Comparison of ENCODE assay signal across 8 cellular contexts in the genomic region with DNA sequence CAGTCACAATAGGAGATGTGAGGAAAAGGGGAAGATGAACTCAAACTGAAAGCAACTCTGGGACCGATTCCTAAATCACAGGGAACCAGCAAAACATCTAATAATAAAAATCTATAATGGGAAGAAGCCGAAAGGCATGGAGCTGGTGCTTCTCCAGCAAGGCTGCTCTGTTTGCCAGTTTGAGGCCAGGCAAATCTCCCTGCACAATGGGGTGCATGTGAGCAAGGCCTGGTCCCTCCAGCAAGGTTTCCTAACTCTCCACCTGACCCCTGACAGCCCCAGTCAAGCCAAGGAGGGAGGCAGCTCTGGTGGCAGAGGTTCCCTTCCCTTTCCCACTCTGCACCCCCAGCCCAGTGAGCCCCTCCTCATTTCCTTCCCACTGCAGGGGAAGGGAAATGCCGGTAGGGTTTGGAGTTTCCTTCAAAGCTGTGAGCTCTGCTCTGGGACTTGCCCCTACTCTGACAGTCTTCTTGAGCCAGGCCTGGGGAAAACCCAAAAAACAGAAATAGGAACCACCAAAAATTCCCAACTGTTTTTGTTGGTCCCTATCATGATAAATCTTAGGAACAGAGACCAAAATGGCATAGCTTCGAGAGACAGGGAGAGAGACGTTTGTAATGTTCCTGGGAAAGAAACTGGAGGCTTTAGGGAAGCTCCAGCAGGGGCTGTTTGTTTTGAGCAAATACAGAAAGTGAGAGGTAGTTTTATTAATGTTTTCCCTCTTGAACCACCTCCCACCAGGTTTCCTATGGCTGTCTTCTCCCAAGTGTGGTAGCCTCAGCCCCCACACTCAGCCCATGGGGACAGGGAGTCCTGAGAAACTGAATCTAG. TPM values are rescaled to one million over a fixed set of nuclear protein-coding genes. Genes with fewer than 3 reads are reported as not detected.
DNase-seq lines count a peak whose midpoint lies in the region; ATAC-seq and TF ChIP-seq lines count a peak whose summit lies in the region.

No MANE protein-coding gene starts in this region.

- H3K27me3 ChIP-seq in A673 (replicated peaks; ENCODE audit: insufficient read depth, low read depth, low read length, poor library complexity) (no peaks in the 10 kb centered on the region), HUES6 (ENCODE audit: control insufficient read depth, insufficient read depth, low read length) (no peaks in the 10 kb centered on the region)
- H3K27me3 ChIP-seq in naive thymus-derived CD4-positive, alpha-beta T cell (ENCODE audit: control insufficient read depth in 2 of 2, insufficient read depth in 2 of 2, low read length in 2 of 2): no peaks in the 10 kb centered on the region

- peak overlapping the region; percentile 30 to 85 (median 74) for H3K4me3 Mint-ChIP-seq in naive thymus-derived CD4-positive, alpha-beta T cell

- no peak for ATAC-seq in naive thymus-derived CD4-positive, alpha-beta T cell
- no peak for ATAC-seq in GM21825 (IDR thresholded peaks at IDR 0.05; ENCODE audit: unreplicated experiment)

- POLR2A ChIA-PET in A673 (lab: Charles Lee; ENCODE audit: low non-redundant PET): no interaction called here
- POLR2A ChIA-PET in naive thymus-derived CD4-positive, alpha-beta T cell (lab: Charles Lee): interaction anchor here (0.9 to 10.5 kb wide), 9 partner anchors 11 to 69 kb away, joined by 3 to 131 read pairs (median 8); partner anchors contain the start of genes FMNL3 and TMBIM6

- H3K4me1 ChIP-seq in A673 (ENCODE audit: insufficient read depth, low read length, poor library complexity, severe bottlenecking) (peaks cover 13% of the 10 kb centered on the region), HUES6 (ENCODE audit: control insufficient read depth, insufficient read depth, low read length) (peaks cover 31% of the 10 kb centered on the region)
- H3K4me1 ChIP-seq in naive thymus-derived CD4-positive, alpha-beta T cell (ENCODE audit: control insufficient read depth in 2 of 2, insufficient read depth in 2 of 2, low read length in 2 of 2): peaks cover 39 to 76% of the 10 kb centered on the region in 2 donors

- intact Hi-C loops in A673 (cut with micrococcal nuclease; ENCODE audit: unreplicated experiment): no loop called here
- intact Hi-C loops in naive thymus-derived CD4-positive, alpha-beta T cell (cut with micrococcal nuclease): no loop called here

- H3K4me3 ChIP-seq in A673 (ENCODE audit: low read depth, low read length, poor library complexity, severe bottlenecking) (no peak overlapping the region), HUES6 (ENCODE audit: low read depth, low read length) (no peak overlapping the region)
- peak overlapping the region; percentile 21 for H3K4me3 ChIP-seq in naive thymus-derived CD4-positive, alpha-beta T cell (ENCODE audit: low read length)

- peaks cover 0 to 9% (median 7%) of the 10 kb centered on the region in 5 donors for H3K36me3 Mint-ChIP-seq in naive thymus-derived CD4-positive, alpha-beta T cell

- H3K27ac Mint-ChIP-seq in naive thymus-derived CD4-positive, alpha-beta T cell: peak overlapping the region; percentile 91 to 99 (median 97)

- H3K36me3 ChIP-seq in A673 (ENCODE audit: insufficient read depth, low read length, poor library complexity, severe bottlenecking) (no peaks in the 10 kb centered on the region), HUES6 (ENCODE audit: control insufficient read depth, insufficient read depth, low read length) (no peaks in the 10 kb centered on the region)
- H3K36me3 ChIP-seq in naive thymus-derived CD4-positive, alpha-beta T cell (ENCODE audit: control insufficient read depth in 2 of 3, insufficient read depth in 3 of 3, low read length in 3 of 3): no peaks in the 10 kb centered on the region

- peak overlapping the region; percentile 61 for H3K27ac ChIP-seq in A673 (ENCODE audit: low read depth, low read length, poor library complexity, severe bottlenecking)
- H3K27ac ChIP-seq in HUES6 (ENCODE audit: low read depth, low read length): 0 out of 2 replicates have a peak overlapping the region, but pooled peaks have one; percentile 37
- H3K27ac ChIP-seq in cingulate gyrus (ENCODE audit: low read depth, low read length): peak overlapping the region; percentile 99
- peak overlapping the region; percentile 85 for H3K27ac ChIP-seq in naive thymus-derived CD4-positive, alpha-beta T cell (ENCODE audit: low read depth, low read length)

- H3K9me3 ChIP-seq in A673 (ENCODE audit: low read depth, low read length, poor library complexity, severe bottlenecking) (no peaks in the 10 kb centered on the region), HUES6 (ENCODE audit: control insufficient read depth, insufficient read depth, low read depth, low read length) (no peaks in the 10 kb centered on the region)
- no peaks in the 10 kb centered on the region for H3K9me3 ChIP-seq in naive thymus-derived CD4-positive, alpha-beta T cell (ENCODE audit: control insufficient read depth in 2 of 3, low read length in 3 of 3)

- CTCF ChIA-PET in A673 (lab: Charles Lee): no interaction called here
- CTCF ChIA-PET in naive thymus-derived CD4-positive, alpha-beta T cell (lab: Charles Lee): interaction anchor here (1.0 to 4.4 kb wide), 4 partner anchors 9 to 167 kb away, joined by 3 to 48 read pairs (median 13); partner anchors contain the start of gene FMNL3

- H3K27me3 Mint-ChIP-seq in naive thymus-derived CD4-positive, alpha-beta T cell: no peaks in the 10 kb centered on the region

- H3K9ac ChIP-seq in HUES6 (ENCODE audit: low read length): peak overlapping the region; percentile 2

- peaks cover 67 to 100% (median 99%) of the 10 kb centered on the region in 7 donors for H3K4me1 Mint-ChIP-seq in naive thymus-derived CD4-positive, alpha-beta T cell

- BruUV-seq in A673 (replicated peaks; lab: Mats Ljungman, UMichigan): no TSS peak

- no peaks in the 10 kb centered on the region for H3K9me3 Mint-ChIP-seq in naive thymus-derived CD4-positive, alpha-beta T cell

- DNase-seq in A673 (ENCODE audit: low spot score): no peak
- no peak for DNase-seq in naive thymus-derived CD4-positive, alpha-beta T cell
- no peak for DNase-seq in SIG-M5 treated with dmso at 0.1 percent for 504 hours (lab: John Stamatoyannopoulos, UW; ENCODE audit: unreplicated experiment)
- DNase-seq in mesenteric fat pad (ENCODE audit: low spot score): no peak
- DNase-seq in GM20000 (ENCODE audit: low spot score): no peak

- TF ChIP-seq CTCF in A673 (conservative IDR thresholded peaks at IDR 0.05; ENCODE audit: low read depth, low read length) (no peak), GM20000 (IDR thresholded peaks at IDR 0.05; ENCODE audit: extremely low read depth, missing control alignments) (no peak)

RNA-seq across cellular contexts. Expression of gene FMNL3, which starts 34.6 kb away (rescaled TPM):
- total RNA-seq in A673 (2021): 22.0 and 27.7 TPM in 2 replicates
- 10 to 100 TPM; 33.3 to 40.4 (median 39.7) TPM for total RNA-seq in naive thymus-derived CD4-positive, alpha-beta T cell
- polyA plus RNA-seq in naive thymus-derived CD4-positive, alpha-beta T cell: 10 to 100 TPM; 10.4 to 12.0 TPM
- 26.4 TPM for total RNA-seq in mesenteric fat pad

RNA-seq across cellular contexts. Expression of gene PRPF40B, which starts 49.2 kb away (rescaled TPM):
- total RNA-seq in A673 (2021): 14.0 and 19.4 TPM in 2 replicates
- 10 to 100 TPM in 4 of 5 experiments, 1 to 10 TPM in 1; 7.8 to 24.1 (median 12.1) TPM for total RNA-seq in naive thymus-derived CD4-positive, alpha-beta T cell
- 1 to 10 TPM; 2.0 to 4.2 TPM for polyA plus RNA-seq in naive thymus-derived CD4-positive, alpha-beta T cell
- 13.7 TPM for total RNA-seq in mesenteric fat pad

Comparison
In these comparisons a context has a peak if more than half of its experiments do, and no peak if none do; other contexts are left out.
1. H3K27ac ChIP-seq: peak in every context shown above with its lines; median percentile 99 in cingulate gyrus; 85 in naive thymus-derived CD4-positive, alpha-beta T cell; 61 in A673; 37 in HUES6.